9 cellular contexts compared by ENCODE assay signal in the genomic region with DNA sequence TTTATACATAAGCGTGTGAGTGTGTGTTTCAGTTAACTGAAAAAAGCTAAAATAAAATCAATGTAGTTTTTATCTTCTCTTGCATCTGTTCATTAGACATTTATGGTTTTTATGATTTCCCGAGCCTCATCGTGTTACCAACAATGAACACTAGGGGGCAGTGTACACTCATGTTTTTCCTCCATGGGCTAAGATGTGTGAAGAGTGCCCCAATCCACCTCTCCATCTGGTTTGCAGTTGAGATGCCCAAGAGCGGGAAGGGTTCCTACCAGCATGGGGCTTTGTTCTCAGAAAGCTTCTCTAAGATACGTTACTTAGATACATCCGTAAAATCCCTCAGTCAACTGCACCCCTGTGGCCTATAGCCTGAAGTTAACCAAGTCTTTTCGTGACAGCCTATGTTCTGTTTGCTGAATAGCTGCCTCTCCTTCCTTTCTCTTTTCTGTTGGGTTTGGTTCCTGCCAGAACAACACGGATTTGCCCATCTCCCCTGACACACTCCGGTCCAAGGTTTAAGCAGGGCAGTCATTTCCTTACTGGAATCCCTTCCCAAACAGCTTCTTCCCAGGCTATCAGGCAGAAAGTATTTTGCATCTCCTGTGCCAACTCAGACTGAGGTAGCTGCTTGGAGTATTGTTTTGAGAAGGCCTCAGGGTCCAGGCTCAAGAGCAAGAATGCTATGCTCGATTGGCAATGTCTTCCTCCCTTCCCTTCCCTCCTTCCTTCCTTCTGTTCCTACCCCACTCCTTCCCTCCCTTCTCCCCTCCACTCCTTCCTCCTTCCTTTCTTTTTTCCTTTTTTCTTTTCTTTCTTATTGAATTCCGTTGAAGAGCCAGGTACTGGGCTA. TPM values are rescaled to one million over a fixed set of nuclear protein-coding genes. Genes with fewer than 3 reads are reported as not detected.
DNase-seq lines count a peak whose midpoint lies in the region; ATAC-seq and TF ChIP-seq lines count a peak whose summit lies in the region.
"Had no signal": no experiment of that assay in that cellular context is flagged by ENCODE, and none has a peak within 500 bp of the region (broad histone marks: within the 10 kb centered on the region; RNA-seq: fewer than 3 reads in every experiment).

No MANE protein-coding gene starts in this region.

- no peaks in the 10 kb centered on the region for H3K36me3 ChIP-seq in ovary

- H3K4me3 Mint-ChIP-seq in CD4-positive, alpha-beta T cell, result no peak overlapping the region

- CTCF ChIA-PET in CD4-positive, alpha-beta T cell (lab: Charles Lee), result interaction anchor here (0.9 to 3.6 kb wide), 8 partner anchors 9 to 1897 kb away, joined by 3 to 26 read pairs (median 3); partner anchors contain the start of genes ELAC2 and HS3ST3B1

- 57 to 61% (median 58%) methylated on average over 11 of the region's 11 CpGs for WGBS in ovary, 3 donors

- H3K4me3 ChIP-seq in fibroblast of villous mesenchyme (ENCODE audit: low read depth, low read length) (no peak overlapping the region), ovary (no peak overlapping the region)
- H3K4me3 ChIP-seq: SK-N-MC had no signal

- ATAC-seq in CD4-positive, alpha-beta T cell (ENCODE audit: poor library complexity), result peak; percentile 56
- peak; percentile 54 for ATAC-seq in GM19351 (IDR thresholded peaks at IDR 0.05; ENCODE audit: unreplicated experiment)
- no peak for ATAC-seq in HG02642 (IDR thresholded peaks at IDR 0.05; ENCODE audit: poor library complexity, unreplicated experiment)
- no peak for ATAC-seq in HG03469 (IDR thresholded peaks at IDR 0.05; ENCODE audit: unreplicated experiment)

- peaks cover 12% of the 10 kb centered on the region for H3K27me3 Mint-ChIP-seq in CD4-positive, alpha-beta T cell

- peak; percentile 90 for TF ChIP-seq CTCF in CD4-positive, alpha-beta T cell (IDR thresholded peaks at IDR 0.05)
- peak; percentile 84 for TF ChIP-seq CTCF in fibroblast of villous mesenchyme (IDR thresholded peaks at IDR 0.05; ENCODE audit: insufficient read depth, low read depth, low read length)
- TF ChIP-seq CTCF in ovary (IDR thresholded peaks at IDR 0.05), result peak in 2 of 3 donors; percentile 35 to 43

- no peak for TF ChIP-seq POLR2A in ovary (IDR thresholded peaks at IDR 0.05)

- POLR2A ChIA-PET in CD4-positive, alpha-beta T cell (lab: Charles Lee), result interaction anchor here (0.6 to 3.5 kb wide), 2 partner anchors 12 to 1897 kb away, joined by 3 to 31 read pairs; partner anchors contain the start of gene ELAC2

- peaks cover 13% of the 10 kb centered on the region for H3K4me1 Mint-ChIP-seq in CD4-positive, alpha-beta T cell (ENCODE audit: low read depth)

- no peaks in the 10 kb centered on the region for H3K27me3 ChIP-seq in CD4-positive, alpha-beta T cell (ENCODE audit: control insufficient read depth, insufficient read depth, low read length)
- H3K27me3 ChIP-seq in ovary, result no peaks in the 10 kb centered on the region

- intact Hi-C loops in CD4-positive, alpha-beta T cell (cut with DNase I, micrococcal nuclease), result loop anchor here (1.0 to 10.0 kb wide), 3 partner anchors 564 to 1897 kb away; no protein-coding TSS in a partner anchor
- intact Hi-C loops in ovary (cut with DNase I), result no loop called here

- peaks cover 8% of the 10 kb centered on the region for H3K9me3 ChIP-seq in CD4-positive, alpha-beta T cell (ENCODE audit: control insufficient read depth, low read length)
- no peaks in the 10 kb centered on the region for H3K9me3 ChIP-seq in ovary

- H3K9me3 Mint-ChIP-seq in CD4-positive, alpha-beta T cell, result peaks cover 4% of the 10 kb centered on the region

- H3K27ac Mint-ChIP-seq in CD4-positive, alpha-beta T cell, result no peak overlapping the region

- no peak overlapping the region for H3K27ac ChIP-seq in CD4-positive, alpha-beta T cell (ENCODE audit: low read depth, low read length)
- H3K27ac ChIP-seq in ovary, result no peak overlapping the region
- H3K27ac ChIP-seq: SK-N-MC had no signal

- H3K36me3 Mint-ChIP-seq in CD4-positive, alpha-beta T cell (ENCODE audit: low read depth), result no peaks in the 10 kb centered on the region

- peak in 9 of 10 experiments; percentile 10 to 36 (median 27) for DNase-seq in CD4-positive, alpha-beta T cell
- DNase-seq in NCI-H69 (lab: John Stamatoyannopoulos, UW) (peak; percentile 32), fibroblast of villous mesenchyme (ENCODE audit: low read depth) (peak; percentile 49), ovary (peak in 1 of 5 donors; percentile 23)
- peak; percentile 24 for DNase-seq in activated T-cell treated with anti-CD3 and anti-CD28 coated beads, Interleukin-2, amount 50 U/mL, for 1 hour

- H3K4me1 ChIP-seq in ovary (ENCODE audit: insufficient read depth), result no peaks in the 10 kb centered on the region

- no peak for TF ChIP-seq EP300 in ovary (IDR thresholded peaks at IDR 0.05)

RNA-seq across cellular contexts. Expression of gene ELAC2, which starts 12.9 kb away (rescaled TPM):
- 10 to 100 TPM; 51.6 to 53.3 TPM for total RNA-seq in CD4-positive, alpha-beta T cell
- total RNA-seq in fibroblast of villous mesenchyme (51.5 and 63.9 TPM in 2 replicates), ovary (10 to 100 TPM; 32.8 to 46.6 (median 38.4) TPM)
- polyA plus RNA-seq in ovary, result 10 to 100 TPM; 24.5 to 83.2 TPM

Comparison
In these comparisons a context has a peak if more than half of its experiments do, and no peak if none do; other contexts are left out.
1. ATAC-seq: peak in CD4-positive, alpha-beta T cell (single experiment) and GM19351 (single experiment); none in HG02642 (single experiment) and HG03469 (single experiment).
2. CTCF ChIP-seq: peak in every context shown above with its lines; median percentile 90 in CD4-positive, alpha-beta T cell; 84 in fibroblast of villous mesenchyme; 39 in ovary.
3. intact Hi-C loops: an anchor here in CD4-positive, alpha-beta T cell (1.0 to 10.0 kb wide); none called in ovary.